8 cellular contexts compared by ENCODE assay signal in the genomic region with DNA sequence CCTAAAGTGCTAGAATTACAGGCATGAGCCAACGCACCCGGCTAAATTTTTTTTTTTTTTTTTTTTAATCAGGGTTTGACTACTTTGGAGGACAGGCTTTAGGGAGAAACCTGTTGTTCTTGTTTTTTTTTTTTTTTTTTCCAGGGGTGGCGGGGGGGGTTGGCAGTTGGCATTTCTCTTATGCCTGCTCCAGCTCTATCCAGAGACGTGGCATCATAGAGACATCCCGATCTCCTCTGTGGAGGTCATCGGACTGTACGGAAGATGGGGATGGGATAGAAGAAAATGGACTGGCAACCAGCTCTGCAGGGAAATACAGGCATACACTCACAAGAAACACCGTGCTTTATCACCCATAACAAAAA.
DNase-seq lines count a peak whose midpoint lies in the region; ATAC-seq and TF ChIP-seq lines count a peak whose summit lies in the region.

No MANE protein-coding gene starts in this region.

- no peak for TF ChIP-seq EP300 in tibial nerve (IDR thresholded peaks at IDR 0.05)

- peaks cover 2% of the 10 kb centered on the region for H3K9me3 Mint-ChIP-seq in activated naive CD4-positive, alpha-beta T cell treated with anti-CD3 and anti-CD28 coated beads for 36 hours
- H3K9me3 Mint-ChIP-seq in brain, result no peaks in the 10 kb centered on the region

- DNase-seq in activated naive CD4-positive, alpha-beta T cell treated with anti-CD3 and anti-CD28 coated beads for 36 hours, result no peak
- no peak for DNase-seq in activated naive CD4-positive, alpha-beta T cell treated with Interleukin-2 at 50 U/mL for 16 hours
- no peak for DNase-seq in lung (ENCODE audit: low spot score)
- no peak for DNase-seq in tibial nerve (ENCODE audit: low spot score in 2 of 2)
- DNase-seq in CD1c-positive myeloid dendritic cell (ENCODE audit: extremely low spot score), result no peak
- DNase-seq in stimulated activated CD4-positive, alpha-beta T cell treated with anti-CD3 and anti-CD28 coated beads, Interleukin-2, amount 100 ng/mL, for 24 hours, result no peak

- WGBS in lung, 2 donors, result 55 to 71% methylated on average over 8 of the region's 8 CpGs
- WGBS in tibial nerve, 2 donors, result 58 to 69% methylated on average over 8 of the region's 8 CpGs

- H3K36me3 ChIP-seq in lung (ENCODE audit: control insufficient read depth in 2 of 2, insufficient read depth in 2 of 2, low read length in 2 of 2), result no peaks in the 10 kb centered on the region
- H3K36me3 ChIP-seq in tibial nerve, result no peaks in the 10 kb centered on the region

- TF ChIP-seq CTCF in brain (conservative IDR thresholded peaks at IDR 0.05) (no peak), lung (IDR thresholded peaks at IDR 0.05; ENCODE audit: control extremely low read depth, extremely low read depth) (no peak), tibial nerve (IDR thresholded peaks at IDR 0.05) (no peak)

- H3K4me3 ChIP-seq in lung (no peak overlapping the region), tibial nerve (peak overlapping the region in 2 of 4 donors; percentile 10 to 31)

- H3K27ac Mint-ChIP-seq in activated naive CD4-positive, alpha-beta T cell treated with anti-CD3 and anti-CD28 coated beads for 36 hours, result no peak overlapping the region
- peak overlapping the region; percentile 28 to 94 (median 74) for H3K27ac Mint-ChIP-seq in brain

- H3K27ac ChIP-seq in lung (ENCODE audit: low read depth in 1 of 2, low read length in 1 of 2), result peak overlapping the region; percentile 17 to 72
- H3K27ac ChIP-seq in tibial nerve, result peak overlapping the region in 3 of 4 donors; percentile 35 to 87 (median 65)

- CTCF ChIA-PET in activated naive CD4-positive, alpha-beta T cell treated with anti-CD3 and anti-CD28 coated beads for 36 hours (lab: Charles Lee), result interaction anchor here (0.7 to 1.0 kb wide), 2 partner anchors 55 to 58 kb away, joined by 3 read pairs; no protein-coding TSS in a partner anchor

- H3K9me3 ChIP-seq in lung (ENCODE audit: control insufficient read depth in 2 of 2, insufficient read depth in 1 of 2, low read length in 1 of 2), result no peaks in the 10 kb centered on the region
- H3K9me3 ChIP-seq in tibial nerve, result no peaks in the 10 kb centered on the region

- H3K27me3 Mint-ChIP-seq in activated naive CD4-positive, alpha-beta T cell treated with anti-CD3 and anti-CD28 coated beads for 36 hours (ENCODE audit: low read depth), result no peaks in the 10 kb centered on the region
- H3K27me3 Mint-ChIP-seq in brain, result no peaks in the 10 kb centered on the region

- no peak for ATAC-seq in lung (ENCODE audit: insufficient read depth, low FRiP score)
- no peak for ATAC-seq in HG03565 (IDR thresholded peaks at IDR 0.05; ENCODE audit: unreplicated experiment)

- H3K4me1 ChIP-seq in lung (ENCODE audit: control insufficient read depth in 2 of 2, insufficient read depth in 2 of 2, low read length in 2 of 2) (peaks cover 0 to 13% of the 10 kb centered on the region in 2 donors), tibial nerve (peaks cover 0 to 62% (median 28%) of the 10 kb centered on the region in 4 donors)

- TF ChIP-seq POLR2A in tibial nerve (IDR thresholded peaks at IDR 0.05), result no peak

- intact Hi-C loops in activated naive CD4-positive, alpha-beta T cell treated with anti-CD3 and anti-CD28 coated beads for 36 hours (cut with micrococcal nuclease), result no loop called here

- H3K27me3 ChIP-seq in lung (ENCODE audit: control insufficient read depth, insufficient read depth), result no peaks in the 10 kb centered on the region
- peaks cover 0 to 2% of the 10 kb centered on the region in 2 donors for H3K27me3 ChIP-seq in tibial nerve

- peak overlapping the region; percentile 69 for H3K4me3 Mint-ChIP-seq in activated naive CD4-positive, alpha-beta T cell treated with anti-CD3 and anti-CD28 coated beads for 36 hours
- H3K4me3 Mint-ChIP-seq in brain, result peak overlapping the region in 3 of 5 experiments; percentile 2 to 38 (median 35)

- no peaks in the 10 kb centered on the region for H3K36me3 Mint-ChIP-seq in activated naive CD4-positive, alpha-beta T cell treated with anti-CD3 and anti-CD28 coated beads for 36 hours (ENCODE audit: low read depth)
- peaks cover 36% of the 10 kb centered on the region for H3K36me3 Mint-ChIP-seq in brain

- peaks cover 23% of the 10 kb centered on the region for H3K4me1 Mint-ChIP-seq in activated naive CD4-positive, alpha-beta T cell treated with anti-CD3 and anti-CD28 coated beads for 36 hours (ENCODE audit: low read depth)
- H3K4me1 Mint-ChIP-seq in brain, result peaks cover 36% of the 10 kb centered on the region
